In the genomic region with DNA sequence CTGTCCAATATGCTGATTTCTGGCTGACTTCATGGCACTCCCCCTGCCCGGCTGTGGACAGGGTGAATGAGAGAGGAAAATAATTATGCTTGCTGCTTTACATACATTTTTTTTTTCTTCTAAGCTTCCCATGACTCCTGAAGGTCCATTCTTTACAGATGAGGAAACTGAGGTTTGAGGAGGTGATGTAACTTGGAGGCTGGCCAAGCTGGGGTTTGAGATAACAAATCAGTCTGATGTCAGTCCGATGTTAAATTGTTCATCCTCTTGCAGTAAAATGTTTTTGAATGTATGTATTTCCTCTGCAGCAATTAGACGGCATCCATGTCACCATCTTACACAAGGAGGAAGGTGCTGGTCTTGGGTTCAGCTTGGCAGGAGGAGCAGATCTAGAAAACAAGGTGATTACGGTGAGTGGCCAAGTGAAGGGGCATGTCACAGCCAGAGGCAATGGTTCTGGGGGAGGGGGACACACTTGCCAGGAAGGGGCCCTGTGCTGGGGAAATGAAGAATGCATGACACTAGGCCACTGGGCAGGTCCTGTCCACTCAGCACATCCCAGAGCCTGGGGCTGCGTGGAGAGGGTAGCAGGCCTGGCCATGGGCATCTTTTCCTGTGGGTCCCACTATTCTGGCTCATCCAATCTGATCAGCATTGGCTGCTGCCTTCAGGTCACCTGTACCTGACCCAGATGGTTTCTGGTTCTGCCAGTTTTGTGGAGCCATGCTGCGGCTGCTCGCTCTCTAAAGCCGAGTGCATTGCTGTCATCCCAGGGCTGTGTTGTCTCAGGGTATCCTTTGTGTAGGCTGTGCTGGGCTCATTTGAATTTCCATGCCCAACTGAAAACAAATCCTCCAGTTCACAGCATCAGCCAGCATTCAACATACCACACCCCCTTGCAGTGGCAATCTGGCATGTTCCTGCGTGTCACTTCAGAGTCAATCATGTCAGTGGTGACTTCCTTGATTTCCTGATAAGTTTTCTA, we compare ENCODE assay signal across 8 cellular contexts.
A peak's percentile ranks its signal among the peaks of the same experiment; 100 is the strongest.
DNase-seq lines count a peak whose midpoint lies in the region; ATAC-seq and TF ChIP-seq lines count a peak whose summit lies in the region.

No MANE protein-coding gene starts in this region.

- H3K36me3 Mint-ChIP-seq in nephron progenitor cell (ENCODE audit: low read depth) = no peaks in the 10 kb centered on the region

- H3K27ac Mint-ChIP-seq in nephron progenitor cell = peak overlapping the region; percentile 38

- DNase-seq in GM06990 (ENCODE audit: extremely low read depth, insufficient read length) (no peak), NCI-H345 (lab: John Stamatoyannopoulos, UW) (peak; percentile 63), coronary artery (ENCODE audit: low spot score) (no peak), nephron progenitor cell (no peak), NCI-H2029 (lab: John Stamatoyannopoulos, UW) (no peak), NCI-H128 (lab: John Stamatoyannopoulos, UW; ENCODE audit: unreplicated experiment) (no peak), NCI-H2227 (lab: John Stamatoyannopoulos, UW; ENCODE audit: unreplicated experiment) (no peak)

- H3K4me3 ChIP-seq in GM06990 (replicated peaks; ENCODE audit: low read depth, low read length) (peak overlapping the region; percentile 63), coronary artery (no peak overlapping the region)

- H3K27ac ChIP-seq in coronary artery = peak overlapping the region; percentile 27 to 66

- peaks cover 28% of the 10 kb centered on the region for H3K4me1 Mint-ChIP-seq in nephron progenitor cell

- TF ChIP-seq CTCF in GM06990 (IDR thresholded peaks at IDR 0.05; ENCODE audit: insufficient read depth, low read length, poor library complexity, severe bottlenecking) (no peak), coronary artery (IDR thresholded peaks at IDR 0.05) (no peak), nephron progenitor cell (IDR thresholded peaks at IDR 0.05) (no peak)

- H3K27me3 Mint-ChIP-seq in nephron progenitor cell (ENCODE audit: low read depth, poor library complexity) = peaks cover 18% of the 10 kb centered on the region

- no peak overlapping the region for H3K4me3 Mint-ChIP-seq in nephron progenitor cell

- ATAC-seq in GM21737 (IDR thresholded peaks at IDR 0.05; ENCODE audit: unreplicated experiment) = no peak

- no peaks in the 10 kb centered on the region for H3K9me3 Mint-ChIP-seq in nephron progenitor cell

- H3K36me3 ChIP-seq in GM06990 (ENCODE audit: control insufficient read depth, insufficient read depth, low read length) = peaks cover 63% of the 10 kb centered on the region

- H3K27me3 ChIP-seq in GM06990 (replicated peaks; ENCODE audit: control insufficient read depth, insufficient read depth, low read length) = no peaks in the 10 kb centered on the region
